In the genomic region with DNA sequence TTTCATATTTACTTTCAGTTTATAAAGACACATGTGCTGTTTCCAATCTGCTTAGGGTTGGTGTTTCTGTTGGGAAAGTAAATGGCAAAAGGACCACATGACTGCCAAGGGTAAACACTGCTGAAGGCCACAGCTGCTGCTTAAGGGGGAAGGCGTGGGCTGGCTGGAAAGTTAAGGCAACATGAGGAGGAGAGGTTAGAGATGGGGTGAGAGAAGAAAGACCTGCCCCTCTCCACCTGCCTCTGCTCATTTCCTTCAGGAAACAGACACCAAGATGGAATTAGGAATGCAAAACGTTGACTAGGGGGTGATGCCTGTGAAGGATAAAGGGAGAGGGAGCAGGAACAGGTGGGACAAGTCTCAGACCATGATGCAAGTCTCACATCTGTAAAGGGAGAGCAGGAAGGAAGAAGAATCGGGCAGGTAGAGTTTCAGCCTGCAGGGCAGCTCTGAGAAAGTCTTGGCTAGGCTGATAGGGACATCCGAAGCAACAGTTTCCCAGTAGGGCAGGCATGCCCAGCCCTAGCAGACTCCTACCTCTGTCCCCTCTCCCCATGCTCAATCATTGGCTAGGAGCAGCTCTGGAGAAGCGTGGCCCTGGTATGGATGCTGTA, we compare ENCODE assay signal across 8 cellular contexts.
DNase-seq lines count a peak whose midpoint lies in the region; ATAC-seq and TF ChIP-seq lines count a peak whose summit lies in the region.

No MANE protein-coding gene starts in this region.

- peak; percentile 38 for DNase-seq in EH (ENCODE audit: low read depth)
- peak; percentile 59 for DNase-seq in activated CD4-positive, alpha-beta memory T cell treated with anti-CD3 and anti-CD28 coated beads for 36 hours
- peak; percentile 73 for DNase-seq in iris pigment epithelial cell (ENCODE audit: low read depth)
- DNase-seq in upper lobe of left lung, result peak in 1 of 2 donors; percentile 53
- no peak for DNase-seq in nucleus accumbens (lab: John Stamatoyannopoulos, UW)

- TF ChIP-seq EP300 in upper lobe of left lung (IDR thresholded peaks at IDR 0.05), result no peak

- no peaks in the 10 kb centered on the region for H3K27me3 Mint-ChIP-seq in activated CD4-positive, alpha-beta memory T cell treated with anti-CD3 and anti-CD28 coated beads for 36 hours

- intact Hi-C loops in activated CD4-positive, alpha-beta memory T cell treated with anti-CD3 and anti-CD28 coated beads for 36 hours (cut with micrococcal nuclease), result loop anchor here (5.0 kb wide), 2 partner anchors 87 to 247 kb away; partner anchors contain the start of gene CDC42EP3

- H3K9me3 Mint-ChIP-seq in activated CD4-positive, alpha-beta memory T cell treated with anti-CD3 and anti-CD28 coated beads for 36 hours, result peaks cover under 1% of the 10 kb centered on the region

- peaks cover 23 to 52% (median 47%) of the 10 kb centered on the region in 4 donors for H3K4me1 ChIP-seq in upper lobe of left lung

- peak overlapping the region; percentile 63 for H3K4me3 Mint-ChIP-seq in activated CD4-positive, alpha-beta memory T cell treated with anti-CD3 and anti-CD28 coated beads for 36 hours

- POLR2A ChIA-PET in activated CD4-positive, alpha-beta memory T cell treated with anti-CD3 and anti-CD28 coated beads for 36 hours (lab: Charles Lee), result interaction anchor here (0.9 to 2.4 kb wide), 4 partner anchors 17 to 286 kb away, joined by 3 to 9 read pairs (median 4); no protein-coding TSS in a partner anchor

- CTCF ChIA-PET in activated CD4-positive, alpha-beta memory T cell treated with anti-CD3 and anti-CD28 coated beads for 36 hours (lab: Charles Lee), result interaction anchor here (0.9 to 2.0 kb wide), 6 partner anchors 15 to 49 kb away, joined by 3 to 8 read pairs (median 6); no protein-coding TSS in a partner anchor

- H3K9me3 ChIP-seq in upper lobe of left lung, result no peaks in the 10 kb centered on the region

- no peaks in the 10 kb centered on the region for H3K36me3 ChIP-seq in upper lobe of left lung

- H3K4me1 Mint-ChIP-seq in activated CD4-positive, alpha-beta memory T cell treated with anti-CD3 and anti-CD28 coated beads for 36 hours (ENCODE audit: low read depth), result peaks cover 92% of the 10 kb centered on the region

- peak; percentile 40 for ATAC-seq in HG02678 (IDR thresholded peaks at IDR 0.05; ENCODE audit: unreplicated experiment)
- peak in 1 of 2 donors; percentile 35 for ATAC-seq in upper lobe of left lung (ENCODE audit: low FRiP score in 2 of 2)
- ATAC-seq in GM19452 (IDR thresholded peaks at IDR 0.05; ENCODE audit: unreplicated experiment), result no peak
- ATAC-seq in HG03571 (IDR thresholded peaks at IDR 0.05; ENCODE audit: unreplicated experiment), result no peak

- TF ChIP-seq POLR2A in upper lobe of left lung (IDR thresholded peaks at IDR 0.05), result no peak

- H3K36me3 Mint-ChIP-seq in activated CD4-positive, alpha-beta memory T cell treated with anti-CD3 and anti-CD28 coated beads for 36 hours, result no peaks in the 10 kb centered on the region

- H3K27ac ChIP-seq in upper lobe of left lung, result peak overlapping the region; percentile 6 to 66 (median 45)

- WGBS in upper lobe of left lung, 2 donors, result 54 to 66% methylated on average over 5 of the region's 5 CpGs

- H3K27ac Mint-ChIP-seq in activated CD4-positive, alpha-beta memory T cell treated with anti-CD3 and anti-CD28 coated beads for 36 hours, result peak overlapping the region; percentile 92

- H3K27me3 ChIP-seq in upper lobe of left lung, result no peaks in the 10 kb centered on the region

- TF ChIP-seq CTCF in upper lobe of left lung (IDR thresholded peaks at IDR 0.05), result no peak

- H3K4me3 ChIP-seq in upper lobe of left lung, result no peak overlapping the region

Comparison
In these comparisons a context has a peak if more than half of its experiments do, and no peak if none do; other contexts are left out.
1. DNase-seq: peak in EH (single experiment), activated CD4-positive, alpha-beta memory T cell treated with anti-CD3 and anti-CD28 coated beads for 36 hours (single experiment) and iris pigment epithelial cell (single experiment); none in nucleus accumbens (0 of 56).